In the genomic region with DNA sequence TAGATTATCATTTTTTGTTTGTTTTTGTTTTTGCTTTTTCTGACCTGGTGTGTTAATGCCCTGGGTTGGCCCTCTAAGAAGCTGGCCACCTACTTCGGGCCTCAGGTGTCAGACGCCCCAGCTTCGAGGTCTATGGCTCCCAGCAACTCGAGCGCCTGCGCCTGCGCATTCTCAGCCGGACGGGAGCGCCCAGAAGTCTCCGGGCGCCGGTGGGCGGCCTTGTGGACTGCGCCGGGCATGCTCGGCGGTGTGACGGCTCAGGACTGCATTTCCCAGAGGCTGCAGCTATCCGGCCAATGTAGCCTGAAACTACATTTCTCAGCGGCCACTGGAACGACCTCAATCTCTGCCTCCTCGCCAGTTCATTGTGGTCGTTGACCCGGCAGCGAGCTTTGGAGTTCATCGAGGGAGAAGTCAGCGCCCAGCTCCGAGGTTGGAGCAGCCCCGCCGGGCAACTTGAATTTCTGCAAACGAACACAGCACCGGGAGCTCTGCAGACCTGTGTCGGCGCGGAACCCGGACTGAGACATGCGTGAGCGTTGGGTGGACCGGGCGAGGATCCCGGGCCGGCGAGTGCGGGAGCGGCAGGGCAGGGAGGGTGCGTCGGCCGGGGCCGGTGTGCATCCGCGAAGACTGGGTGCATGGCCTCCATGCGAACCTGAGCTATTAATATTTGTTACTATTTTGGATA, we compare ENCODE assay signal across 8 cellular contexts. TPM values are rescaled to one million over a fixed set of nuclear protein-coding genes. Genes with fewer than 3 reads are reported as not detected.
DNase-seq lines count a peak whose midpoint lies in the region; ATAC-seq and TF ChIP-seq lines count a peak whose summit lies in the region.

A gene (plus strand): TSS at position 219 of the 691 bp plus-strand sequence. CDS start 3,045 bp downstream, outside the sequence.

- H3K9me3 ChIP-seq in liver (ENCODE audit: control insufficient read depth in 4 of 4, low read length in 3 of 4), result peaks cover 0 to 5% (median 0%) of the 10 kb centered on the region in 4 donors

- H3K27ac ChIP-seq in dorsolateral prefrontal cortex (peak within 1 kb of the TSS in 54 of 59 donors; percentile 43 to 90 (median 74)), liver (ENCODE audit: low read depth in 1 of 2, low read length in 2 of 2) (peak within 1 kb of the TSS; percentile 56 to 69)

- H3K9ac ChIP-seq in liver (ENCODE audit: low read depth in 1 of 2, low read length in 2 of 2), result peak within 1 kb of the TSS; percentile 54 to 62

- ATAC-seq in HG03025 (IDR thresholded peaks at IDR 0.05; ENCODE audit: low FRiP score, unreplicated experiment), result peak; percentile 78

- H3K36me3 ChIP-seq in liver (ENCODE audit: control insufficient read depth in 4 of 4, insufficient read depth in 3 of 4, low read depth in 1 of 4, low read length in 3 of 4), result peaks cover 3 to 20% (median 13%) of the 10 kb centered on the region in 4 donors

- peaks cover 2 to 14% (median 7%) of the 10 kb centered on the region in 4 donors for H3K4me1 ChIP-seq in liver (ENCODE audit: control insufficient read depth in 4 of 4, insufficient read depth in 4 of 4, low read length in 3 of 4)

- TF ChIP-seq RAD21 in liver (IDR thresholded peaks at IDR 0.05), result peak; percentile 29 to 66

- H3K27me3 ChIP-seq in dorsolateral prefrontal cortex (no peaks in the 10 kb centered on the region), liver (ENCODE audit: control insufficient read depth in 4 of 4, insufficient read depth in 4 of 4, low read length in 3 of 4) (no peaks in the 10 kb centered on the region)

- intact Hi-C loops in dorsolateral prefrontal cortex (cut with DNase I), result loop anchor here in 1 of 2 donors (5.0 kb wide), 2 partner anchors 35 to 195 kb away; a partner anchor contains a TSS

- DNase-seq in SIG-M5 treated with dmso at 0.1 percent for 504 hours (lab: John Stamatoyannopoulos, UW; ENCODE audit: unreplicated experiment), result peak; percentile 40
- DNase-seq in SIG-M5 (lab: John Stamatoyannopoulos, UW), result no peak
- peak; percentile 98 for DNase-seq in NCI-H345 (lab: John Stamatoyannopoulos, UW)
- peak; percentile 65 to 67 for DNase-seq in activated CD4-positive, alpha-beta T cell treated with anti-CD3 and anti-CD28 coated beads, Interleukin-2, amount 50 U/mL, for 4 hours
- peak; percentile 85 to 94 (median 92) for DNase-seq in dorsolateral prefrontal cortex
- peak; percentile 88 for DNase-seq in stimulated activated CD4-positive, alpha-beta T cell treated with anti-CD3 and anti-CD28 coated beads, Interleukin-4, amount 100 ng/mL, for 1 hour

- H3K4me3 ChIP-seq in dorsolateral prefrontal cortex, result peak within 1 kb of the TSS; percentile 55 to 94 (median 78)
- H3K4me3 ChIP-seq in liver (ENCODE audit: low read depth in 1 of 3, low read length in 3 of 3), result peak within 1 kb of the TSS; percentile 76 to 85 (median 85)

- under 1% methylated on average over 53 of the region's 53 CpGs for WGBS in liver

- TF ChIP-seq CTCF in dorsolateral prefrontal cortex (IDR thresholded peaks at IDR 0.05 in 54 of 56, conservative IDR thresholded peaks at IDR 0.05 in 2 of 56; ENCODE audit: low read depth in 1 of 56, partially characterized antibody in 56 of 56) (peak in 43 of 56 donors; percentile 2 to 57 (median 30)), liver (IDR thresholded peaks at IDR 0.05; ENCODE audit: low read depth, low read length, missing input control) (peak; percentile 17)

TF ChIP-seq in liver, 16 proteins besides CTCF, POLR2A, EP300 and RAD21:
- TF ChIP-seq RXRA (IDR thresholded peaks at IDR 0.05) (peak; percentile 96 to 99), GABPA (IDR thresholded peaks at IDR 0.05 in 1 of 2, conservative IDR thresholded peaks at IDR 0.05 in 1 of 2) (peak in 1 of 2 donors; percentile 81), FOXA2 (IDR thresholded peaks at IDR 0.05) (no peak), TAF1 (conservative IDR thresholded peaks at IDR 0.05) (peak; percentile 58), JUND (IDR thresholded peaks at IDR 0.05) (no peak), EGR1 (IDR thresholded peaks at IDR 0.05; ENCODE audit: low read depth in 2 of 2) (peak in 1 of 2 donors; percentile 72), SP1 (IDR thresholded peaks at IDR 0.05) (peak; percentile 84), FOXA1 (IDR thresholded peaks at IDR 0.05) (peak; percentile 8), NR2F2 (IDR thresholded peaks at IDR 0.05) (peak; percentile 69), HNF4A (conservative IDR thresholded peaks at IDR 0.05) (peak; percentile 52 to 73), YY1 (IDR thresholded peaks at IDR 0.05) (peak; percentile 93), HNF4G (IDR thresholded peaks at IDR 0.05) (peak; percentile 30)
- TF ChIP-seq, protein P1, sequence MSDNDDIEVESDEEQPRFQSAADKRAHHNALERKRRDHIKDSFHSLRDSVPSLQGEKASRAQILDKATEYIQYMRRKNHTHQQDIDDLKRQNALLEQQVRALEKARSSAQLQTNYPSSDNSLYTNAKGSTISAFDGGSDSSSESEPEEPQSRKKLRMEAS (IDR thresholded peaks at IDR 0.05), result peak; percentile 70
- TF ChIP-seq, protein P2, sequence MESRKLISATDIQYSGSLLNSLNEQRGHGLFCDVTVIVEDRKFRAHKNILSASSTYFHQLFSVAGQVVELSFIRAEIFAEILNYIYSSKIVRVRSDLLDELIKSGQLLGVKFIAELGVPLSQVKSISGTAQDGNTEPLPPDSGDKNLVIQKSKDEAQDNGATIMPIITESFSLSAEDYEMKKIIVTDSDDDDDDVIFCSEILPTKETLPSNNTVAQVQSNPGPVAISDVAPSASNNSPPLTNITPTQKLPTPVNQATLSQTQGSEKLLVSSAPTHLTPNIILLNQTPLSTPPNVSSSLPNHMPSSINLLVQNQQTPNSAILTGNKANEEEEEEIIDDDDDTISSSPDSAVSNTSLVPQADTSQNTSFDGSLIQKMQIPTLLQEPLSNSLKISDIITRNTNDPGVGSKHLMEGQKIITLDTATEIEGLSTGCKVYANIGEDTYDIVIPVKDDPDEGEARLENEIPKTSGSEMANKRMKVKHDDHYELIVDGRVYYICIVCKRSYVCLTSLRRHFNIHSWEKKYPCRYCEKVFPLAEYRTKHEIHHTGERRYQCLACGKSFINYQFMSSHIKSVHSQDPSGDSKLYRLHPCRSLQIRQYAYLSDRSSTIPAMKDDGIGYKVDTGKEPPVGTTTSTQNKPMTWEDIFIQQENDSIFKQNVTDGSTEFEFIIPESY (IDR thresholded peaks at IDR 0.05), result peak; percentile 61
- TF ChIP-seq, protein P3, sequence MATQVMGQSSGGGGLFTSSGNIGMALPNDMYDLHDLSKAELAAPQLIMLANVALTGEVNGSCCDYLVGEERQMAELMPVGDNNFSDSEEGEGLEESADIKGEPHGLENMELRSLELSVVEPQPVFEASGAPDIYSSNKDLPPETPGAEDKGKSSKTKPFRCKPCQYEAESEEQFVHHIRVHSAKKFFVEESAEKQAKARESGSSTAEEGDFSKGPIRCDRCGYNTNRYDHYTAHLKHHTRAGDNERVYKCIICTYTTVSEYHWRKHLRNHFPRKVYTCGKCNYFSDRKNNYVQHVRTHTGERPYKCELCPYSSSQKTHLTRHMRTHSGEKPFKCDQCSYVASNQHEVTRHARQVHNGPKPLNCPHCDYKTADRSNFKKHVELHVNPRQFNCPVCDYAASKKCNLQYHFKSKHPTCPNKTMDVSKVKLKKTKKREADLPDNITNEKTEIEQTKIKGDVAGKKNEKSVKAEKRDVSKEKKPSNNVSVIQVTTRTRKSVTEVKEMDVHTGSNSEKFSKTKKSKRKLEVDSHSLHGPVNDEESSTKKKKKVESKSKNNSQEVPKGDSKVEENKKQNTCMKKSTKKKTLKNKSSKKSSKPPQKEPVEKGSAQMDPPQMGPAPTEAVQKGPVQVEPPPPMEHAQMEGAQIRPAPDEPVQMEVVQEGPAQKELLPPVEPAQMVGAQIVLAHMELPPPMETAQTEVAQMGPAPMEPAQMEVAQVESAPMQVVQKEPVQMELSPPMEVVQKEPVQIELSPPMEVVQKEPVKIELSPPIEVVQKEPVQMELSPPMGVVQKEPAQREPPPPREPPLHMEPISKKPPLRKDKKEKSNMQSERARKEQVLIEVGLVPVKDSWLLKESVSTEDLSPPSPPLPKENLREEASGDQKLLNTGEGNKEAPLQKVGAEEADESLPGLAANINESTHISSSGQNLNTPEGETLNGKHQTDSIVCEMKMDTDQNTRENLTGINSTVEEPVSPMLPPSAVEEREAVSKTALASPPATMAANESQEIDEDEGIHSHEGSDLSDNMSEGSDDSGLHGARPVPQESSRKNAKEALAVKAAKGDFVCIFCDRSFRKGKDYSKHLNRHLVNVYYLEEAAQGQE (IDR thresholded peaks at IDR 0.05), result peak; percentile 76
- TF ChIP-seq, protein P4, sequence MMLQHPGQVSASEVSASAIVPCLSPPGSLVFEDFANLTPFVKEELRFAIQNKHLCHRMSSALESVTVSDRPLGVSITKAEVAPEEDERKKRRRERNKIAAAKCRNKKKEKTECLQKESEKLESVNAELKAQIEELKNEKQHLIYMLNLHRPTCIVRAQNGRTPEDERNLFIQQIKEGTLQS (IDR thresholded peaks at IDR 0.05), result no peak

RNA-seq across cellular contexts. Expression of the gene that starts here (rescaled TPM):
- total RNA-seq in dorsolateral prefrontal cortex (10 to 100 TPM in 30 of 120 experiments, 1 to 10 TPM in 90; 4.8 to 17.3 (median 8.4) TPM), liver (1 to 10 TPM; 1.8 TPM)
- polyA plus RNA-seq in liver, result 1 to 10 TPM; 1.3 to 1.6 TPM
